In the genomic region with DNA sequence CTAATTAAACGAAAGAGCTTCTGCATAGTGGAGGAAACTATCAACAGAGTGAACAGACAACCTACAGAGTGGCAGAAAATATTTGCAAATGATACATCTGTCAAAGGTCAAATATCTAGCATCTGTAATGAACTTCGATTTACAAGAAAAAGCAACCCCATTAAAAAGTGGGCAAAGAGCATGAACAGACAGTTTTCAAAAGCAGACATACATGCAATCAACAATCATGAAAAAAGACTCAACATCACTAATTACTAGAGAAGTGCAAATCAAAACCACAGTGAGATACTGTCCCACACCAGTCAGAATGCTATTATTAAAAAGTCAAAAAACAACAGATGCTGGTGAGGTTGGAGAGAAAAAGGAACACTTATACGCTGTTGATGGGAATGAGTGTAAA, we compare ENCODE assay signal across 36 cellular contexts.
"Had no signal": no experiment of that assay in that cellular context is flagged by ENCODE, and none has a peak within 500 bp of the region (broad histone marks: within the 10 kb centered on the region; RNA-seq: fewer than 3 reads in every experiment).

No MANE protein-coding gene starts in this region.

- H3K4me3 ChIP-seq: MG63 had no signal

- H3K27me3 ChIP-seq: MG63 had no signal

- DNase-seq: Karpas-422, Kasumi-1, MG63, MM.1S, MV-4-11, NCI-H1048, NCI-H1092, NCI-H1092 treated with DMSO at 0.1 percent for 48 hours, NCI-H1105, NCI-H1105 treated with DMSO at 0.1 percent for 48 hours, NCI-H1417, NCI-H1417 treated with DMSO at 0.1 percent for 48 hours, NCI-H1436, NCI-H1436 treated with DMSO at 0.1 percent for 48 hours, NCI-H146, NCI-H1694, NCI-H1694 treated with DMSO at 0.1 percent for 48 hours, NCI-H187, NCI-H187 treated with DMSO at 0.1 percent for 48 hours, NCI-H2029, NCI-H2029 treated with DMSO at 0.1 percent for 48 hours, NCI-H2081, NCI-H2081 treated with DMSO at 0.1 percent for 48 hours, NCI-H2107, NCI-H2171, NCI-H2171 treated with DMSO at 0.1 percent for 48 hours, NCI-H2227 treated with DMSO at 0.1 percent for 48 hours, NCI-H226, NCI-H345, NCI-H446, NCI-H446 treated with DMSO at 0.1 percent for 48 hours, NCI-H510A, NCI-H510A treated with DMSO at 0.1 percent for 48 hours, NCI-H524, NCI-H524 treated with DMSO at 0.1 percent for 48 hours, NCI-H526 had no signal
